8 cellular contexts compared by ENCODE assay signal in genomic region chr1:27233677-27234053, GRCh38. TPM values are rescaled to one million over a fixed set of nuclear protein-coding genes. Genes with fewer than 3 reads are reported as not detected.
A peak's percentile ranks its signal among the peaks of the same experiment; 100 is the strongest.
DNase-seq lines count a peak whose midpoint lies in the region; ATAC-seq and TF ChIP-seq lines count a peak whose summit lies in the region.

No MANE protein-coding gene starts in this region.

- H3K79me2 ChIP-seq in OCI-LY3 (ENCODE audit: low read length) = peaks cover 20% of the 10 kb centered on the region

- 0 out of 2 replicates have a peak overlapping the region, but pooled peaks have one; percentile 29 for H3K27ac ChIP-seq in OCI-LY3 (ENCODE audit: low read length)
- H3K27ac ChIP-seq in naive thymus-derived CD4-positive, alpha-beta T cell (ENCODE audit: low read depth, low read length) = peak overlapping the region; percentile 78

- H3K4me3 ChIP-seq in OCI-LY3 (ENCODE audit: low read length) (peak overlapping the region; percentile 84), choroid plexus epithelial cell (ENCODE audit: low read depth, low read length) (peak overlapping the region; percentile 64)
- peak overlapping the region; percentile 59 for H3K4me3 ChIP-seq in naive thymus-derived CD4-positive, alpha-beta T cell (ENCODE audit: low read length)

- no peaks in the 10 kb centered on the region for H3K36me3 ChIP-seq in OCI-LY3 (replicated peaks; ENCODE audit: low read depth, low read length)
- no peaks in the 10 kb centered on the region for H3K36me3 ChIP-seq in naive thymus-derived CD4-positive, alpha-beta T cell (ENCODE audit: control insufficient read depth in 2 of 3, insufficient read depth in 3 of 3, low read length in 3 of 3)

- H3K27me3 Mint-ChIP-seq in naive thymus-derived CD4-positive, alpha-beta T cell = peaks cover 0 to 3% (median 0%) of the 10 kb centered on the region in 5 donors

- TF ChIP-seq CTCF in OCI-LY3 (IDR thresholded peaks at IDR 0.05; ENCODE audit: low read depth, low read length) (no peak), choroid plexus epithelial cell (conservative IDR thresholded peaks at IDR 0.05; ENCODE audit: low read depth, low read length) (no peak)

- DNase-seq in choroid plexus epithelial cell (ENCODE audit: low read depth) (no peak), cerebellar nuclear complex (lab: John Stamatoyannopoulos, UW) (no peak), COLO668 (lab: John Stamatoyannopoulos, UW; ENCODE audit: unreplicated experiment) (no peak)
- DNase-seq in naive thymus-derived CD4-positive, alpha-beta T cell = peak in 4 of 9 donors; percentile 13 to 23 (median 20)

- peak overlapping the region; percentile 86 for H3K4me2 ChIP-seq in OCI-LY3 (ENCODE audit: low read length)

- peaks cover 0 to 5% (median 0%) of the 10 kb centered on the region in 11 donors for H3K9me3 Mint-ChIP-seq in naive thymus-derived CD4-positive, alpha-beta T cell

- H3K36me3 Mint-ChIP-seq in naive thymus-derived CD4-positive, alpha-beta T cell = peaks cover 0 to 5% (median 2%) of the 10 kb centered on the region in 5 donors

- H3K27ac Mint-ChIP-seq in naive thymus-derived CD4-positive, alpha-beta T cell = peak overlapping the region; percentile 83 to 97 (median 93)

- peak overlapping the region; percentile 68 for H3K9ac ChIP-seq in OCI-LY3 (ENCODE audit: low read length)

- POLR2A ChIA-PET in naive thymus-derived CD4-positive, alpha-beta T cell (lab: Charles Lee) = interaction anchor here (0.6 to 1.2 kb wide), 3 partner anchors 10 to 597 kb away, joined by 3 to 4 read pairs (median 3); partner anchors contain the start of gene PPP1R8

- H4K20me1 ChIP-seq in OCI-LY3 (ENCODE audit: insufficient read depth, low read length) = no peaks in the 10 kb centered on the region

- H2AFZ ChIP-seq in OCI-LY3 (ENCODE audit: low read depth, low read length) = peak overlapping the region; percentile 89

- peaks cover 25 to 39% (median 35%) of the 10 kb centered on the region in 7 donors for H3K4me1 Mint-ChIP-seq in naive thymus-derived CD4-positive, alpha-beta T cell

- CTCF ChIA-PET in naive thymus-derived CD4-positive, alpha-beta T cell (lab: Charles Lee) = interaction anchor here (1.5 kb wide), 1 partner anchor 122 kb away, joined by 6 read pairs; no protein-coding TSS in a partner anchor

- peaks cover 32% of the 10 kb centered on the region for H3K4me1 ChIP-seq in OCI-LY3 (ENCODE audit: low read length)
- peaks cover 18 to 25% of the 10 kb centered on the region in 2 donors for H3K4me1 ChIP-seq in naive thymus-derived CD4-positive, alpha-beta T cell (ENCODE audit: control insufficient read depth in 2 of 2, insufficient read depth in 2 of 2, low read length in 2 of 2)

- intact Hi-C loops in naive thymus-derived CD4-positive, alpha-beta T cell (cut with micrococcal nuclease) = loop anchor here (1.0 to 10.0 kb wide), 13 partner anchors 25 to 601 kb away; partner anchors contain the start of genes NUDC (in 2 of the 2), SLC9A1 (in 2 of the 2), TMEM222 (in 2 of the 2) and WASF2 (in 2 of the 2)

- no peaks in the 10 kb centered on the region for H3K27me3 ChIP-seq in OCI-LY3 (ENCODE audit: low read depth, low read length)
- no peaks in the 10 kb centered on the region for H3K27me3 ChIP-seq in naive thymus-derived CD4-positive, alpha-beta T cell (ENCODE audit: control insufficient read depth in 2 of 2, insufficient read depth in 2 of 2, low read length in 2 of 2)

- ATAC-seq in GM21528 (IDR thresholded peaks at IDR 0.05; ENCODE audit: low FRiP score, unreplicated experiment) = peak; percentile 25
- ATAC-seq in naive thymus-derived CD4-positive, alpha-beta T cell = no peak
- ATAC-seq in HG03469 (IDR thresholded peaks at IDR 0.05; ENCODE audit: unreplicated experiment) = no peak
- ATAC-seq in GM18511 (IDR thresholded peaks at IDR 0.05; ENCODE audit: unreplicated experiment) = no peak

- H3K4me3 Mint-ChIP-seq in naive thymus-derived CD4-positive, alpha-beta T cell = peak overlapping the region; percentile 93 to 100 (median 98)

- no peaks in the 10 kb centered on the region for H3K9me3 ChIP-seq in OCI-LY3 (ENCODE audit: insufficient read depth, low read length)
- no peaks in the 10 kb centered on the region for H3K9me3 ChIP-seq in naive thymus-derived CD4-positive, alpha-beta T cell (ENCODE audit: control insufficient read depth in 2 of 3, low read length in 3 of 3)

RNA-seq across cellular contexts. Expression of gene WDTC1, which starts 0.8 kb away (rescaled TPM):
- total RNA-seq in naive thymus-derived CD4-positive, alpha-beta T cell = 10 to 100 TPM; 33.2 to 59.0 (median 46.3) TPM
- polyA plus RNA-seq in naive thymus-derived CD4-positive, alpha-beta T cell = 1 to 10 TPM; 5.8 to 8.5 TPM
